Comparison of ENCODE assay signal across 9 cellular contexts in genomic region chr17:2058521-2059124, GRCh38. TPM values are rescaled to one million over a fixed set of nuclear protein-coding genes. Genes with fewer than 3 reads are reported as not detected.
DNase-seq lines count a peak whose midpoint lies in the region; ATAC-seq, FAIRE-seq and TF ChIP-seq lines count a peak whose summit lies in the region.
"Had no signal": no experiment of that assay in that cellular context is flagged by ENCODE, and none has a peak within 500 bp of the region (broad histone marks: within the 10 kb centered on the region; RNA-seq: fewer than 3 reads in every experiment).

No MANE protein-coding gene starts in this region.

- no peak for DNase-seq in AG10803 (ENCODE audit: low read depth)
- peak; percentile 87 for DNase-seq in activated CD8-positive, alpha-beta memory T cell treated with anti-CD3 and anti-CD28 coated beads for 24 hours
- DNase-seq in natural killer cell: peak; percentile 80
- no peak for DNase-seq in D721Med (ENCODE audit: insufficient read length, low spot score)

- no peak for FAIRE-seq in D721Med (lab: Jason Lieb, UNC)

- H3K27ac ChIP-seq in HUES48 (ENCODE audit: low read depth, low read length): no peak overlapping the region
- H3K27ac ChIP-seq: epithelial cell of prostate had no signal

- no peaks in the 10 kb centered on the region for H3K36me3 ChIP-seq in HUES48 (ENCODE audit: control insufficient read depth, insufficient read depth, low read length)

- H3K9ac ChIP-seq in HUES48 (ENCODE audit: low read depth, low read length): no peak overlapping the region

- no peaks in the 10 kb centered on the region for H3K9me3 Mint-ChIP-seq in natural killer cell

- H3K4me3 ChIP-seq in AG10803 (ENCODE audit: low read length): no peak overlapping the region
- H3K4me3 ChIP-seq in HUES48 (ENCODE audit: low read depth, low read length): peak overlapping the region; percentile 32; the same call in 1 of the 2 replicates

- H3K4me3 Mint-ChIP-seq in natural killer cell: peak overlapping the region; percentile 58

- H3K27ac Mint-ChIP-seq in natural killer cell: peak overlapping the region; percentile 23 to 79

- H3K4me1 Mint-ChIP-seq in natural killer cell: peaks cover 12 to 31% of the 10 kb centered on the region in 2 donors

- peak; percentile 55 for ATAC-seq in esophagus mucosa
- ATAC-seq in natural killer cell: peak; percentile 24 to 58 (median 35)
- no peak for ATAC-seq in HG02610 (IDR thresholded peaks at IDR 0.05; ENCODE audit: unreplicated experiment)
- ATAC-seq in GM18907 (IDR thresholded peaks at IDR 0.05; ENCODE audit: unreplicated experiment): no peak

- H3K4me1 ChIP-seq in HUES48 (ENCODE audit: control insufficient read depth, insufficient read depth, low read length): peaks cover 23% of the 10 kb centered on the region

- no peaks in the 10 kb centered on the region for H3K9me3 ChIP-seq in HUES48 (ENCODE audit: control insufficient read depth, insufficient read depth, low read length)

- no peaks in the 10 kb centered on the region for H3K27me3 Mint-ChIP-seq in natural killer cell (ENCODE audit: low read depth in 2 of 2)

- TF ChIP-seq CTCF in AG10803 (conservative IDR thresholded peaks at IDR 0.05; ENCODE audit: low read length) (peak; percentile 41), natural killer cell (IDR thresholded peaks at IDR 0.05) (peak; percentile 86), D721Med (IDR thresholded peaks at IDR 0.05; ENCODE audit: insufficient read depth, missing control alignments) (no peak)

- peaks cover 68% of the 10 kb centered on the region for H3K27me3 ChIP-seq in HUES48 (ENCODE audit: control insufficient read depth, insufficient read depth, low read length)

- intact Hi-C loops in natural killer cell (cut with micrococcal nuclease): no loop called here

- H3K36me3 Mint-ChIP-seq in natural killer cell: no peaks in the 10 kb centered on the region

RNA-seq across cellular contexts. Expression of gene HIC1, which starts 3.7 kb away (rescaled TPM):
- total RNA-seq in esophagus mucosa: 2.3 TPM
- total RNA-seq in natural killer cell: 10 to 100 TPM; 19.2 to 26.4 (median 20.7) TPM

RNA-seq across cellular contexts. Expression of gene OVCA2, which starts 16.8 kb away (rescaled TPM):
- total RNA-seq in esophagus mucosa (32.3 TPM), natural killer cell (10 to 100 TPM; 27.9 to 33.8 (median 28.5) TPM)

RNA-seq across cellular contexts. Expression of gene DPH1, which starts 28.7 kb away (rescaled TPM):
- total RNA-seq in esophagus mucosa: 29.1 TPM
- 10 to 100 TPM; 60.2 to 65.2 (median 63.2) TPM for total RNA-seq in natural killer cell

RNA-seq across cellular contexts. Expression of gene RTN4RL1, which starts 33.5 kb away (rescaled TPM):
- total RNA-seq in esophagus mucosa (1.2 TPM), natural killer cell (under 1 TPM in 2 of 3 donors, not detected in 1; 0.15 to 0.23 TPM)

Comparison
In these comparisons a context has a peak if more than half of its experiments do, and no peak if none do; other contexts are left out.
1. DNase-seq: peak in activated CD8-positive, alpha-beta memory T cell treated with anti-CD3 and anti-CD28 coated beads for 24 hours (single experiment) and natural killer cell (single experiment); none in AG10803 (single experiment) and D721Med (single experiment).
2. ATAC-seq: peak in esophagus mucosa (single experiment) and natural killer cell (3 of 3); none in HG02610 (single experiment) and GM18907 (single experiment).